In genomic region chr1:204408074-204408507, GRCh38 we compare ENCODE assay signal across 8 cellular contexts. TPM values are rescaled to one million over a fixed set of nuclear protein-coding genes. Genes with fewer than 3 reads are reported as not detected.
DNase-seq lines count a peak whose midpoint lies in the region; ATAC-seq and TF ChIP-seq lines count a peak whose summit lies in the region.

No MANE protein-coding gene starts in this region.

- H3K27me3 ChIP-seq in OCI-LY1 (ENCODE audit: insufficient read depth, low read length) (no peaks in the 10 kb centered on the region), body of pancreas (no peaks in the 10 kb centered on the region), iPS-20b (ENCODE audit: insufficient read depth, low read length) (no peaks in the 10 kb centered on the region)

- H3K27ac ChIP-seq in OCI-LY1 (ENCODE audit: low read depth, low read length, poor library complexity, severe bottlenecking) (no peak overlapping the region), body of pancreas (peak overlapping the region in 2 of 4 donors; percentile 13 to 52), iPS-20b (ENCODE audit: low read length) (no peak overlapping the region), skin epidermis (peak overlapping the region in 6 of 21 experiments; percentile 24 to 100 (median 48))

- no peak overlapping the region for H2AFZ ChIP-seq in OCI-LY1 (ENCODE audit: low read length)

- intact Hi-C loops in body of pancreas (cut with DNase I): no loop called here

- peak; percentile 21 for DNase-seq in stimulated activated CD4-positive, alpha-beta T cell treated with anti-CD3 and anti-CD28 coated beads, Interleukin-4, amount 100 ng/mL, for 24 hours
- no peak for DNase-seq in stimulated activated CD4-positive, alpha-beta T cell treated with anti-CD3 and anti-CD28 coated beads, Interleukin-1b, Interleukin-23, amount 100 ng/mL, for 48 hours
- peak; percentile 74 to 84 (median 80) for DNase-seq in body of pancreas

- H3F3A ChIP-seq in OCI-LY1 (ENCODE audit: insufficient read depth, low read length): peaks cover 1% of the 10 kb centered on the region; the same call in 1 of the 2 replicates

- 0 out of 2 replicates have a peak, but pooled peaks cover 10% of the 10 kb centered on the region for H4K20me1 ChIP-seq in OCI-LY1 (ENCODE audit: insufficient read depth, low read length)

- peak overlapping the region; percentile 91 for H3K4me3 ChIP-seq in OCI-LY1 (ENCODE audit: low read depth, low read length, poor library complexity, severe bottlenecking)
- peak overlapping the region; percentile 60 to 61 for H3K4me3 ChIP-seq in body of pancreas
- H3K4me3 ChIP-seq in iPS-20b (ENCODE audit: low read length): peak overlapping the region; percentile 92
- peak overlapping the region; percentile 68 to 91 (median 80) for H3K4me3 ChIP-seq in skin epidermis

- 0 to 2% methylated on average over 2 of the region's 2 CpGs for WGBS in body of pancreas, 2 donors

- peak overlapping the region; percentile 95 for H3K9ac ChIP-seq in OCI-LY1 (ENCODE audit: low read length)
- H3K9ac ChIP-seq in iPS-20b (ENCODE audit: low read depth, low read length): peak overlapping the region; percentile 96

- H3K4me1 ChIP-seq in OCI-LY1 (ENCODE audit: insufficient read depth, low read length, severe bottlenecking) (peaks cover 33% of the 10 kb centered on the region), body of pancreas (peaks cover 36% of the 10 kb centered on the region), iPS-20b (ENCODE audit: insufficient read depth, low read length) (peaks cover 2% of the 10 kb centered on the region; the same call in 1 of the 2 replicates)

- no peaks in the 10 kb centered on the region for H3K9me2 ChIP-seq in OCI-LY1 (ENCODE audit: low read depth, low read length)

- H3K9me3 ChIP-seq in OCI-LY1 (ENCODE audit: low read length) (no peaks in the 10 kb centered on the region), body of pancreas (no peaks in the 10 kb centered on the region), iPS-20b (ENCODE audit: insufficient read depth, low read depth, low read length) (no peaks in the 10 kb centered on the region)

- TF ChIP-seq CTCF in OCI-LY1 (IDR thresholded peaks at IDR 0.05; ENCODE audit: low read length) (no peak), body of pancreas (IDR thresholded peaks at IDR 0.05) (no peak)

- peak overlapping the region; percentile 94 for H3K4me2 ChIP-seq in OCI-LY1 (ENCODE audit: low read length)

- peaks cover 84% of the 10 kb centered on the region for H3K79me2 ChIP-seq in OCI-LY1 (ENCODE audit: insufficient read depth, low read length)

- H3K36me3 ChIP-seq in OCI-LY1 (ENCODE audit: insufficient read depth, low read length) (peaks cover 76% of the 10 kb centered on the region), body of pancreas (replicated peaks in 1 of 2; ENCODE audit: insufficient read depth in 1 of 2, low read depth in 2 of 2) (peaks cover 0 to 6% of the 10 kb centered on the region in 2 donors), iPS-20b (ENCODE audit: insufficient read depth, low read depth, low read length) (peaks cover 47% of the 10 kb centered on the region)

- TF ChIP-seq POLR2A in body of pancreas (IDR thresholded peaks at IDR 0.05): no peak

- no peak for ATAC-seq in body of pancreas
- ATAC-seq in HG02970 (IDR thresholded peaks at IDR 0.05; ENCODE audit: low FRiP score, unreplicated experiment): no peak
- no peak for ATAC-seq in HG03039 (IDR thresholded peaks at IDR 0.05; ENCODE audit: unreplicated experiment)

RNA-seq across cellular contexts. Expression of gene PPP1R15B, which starts 3.5 kb away (rescaled TPM):
- total RNA-seq in body of pancreas: 10 to 100 TPM; 32.9 to 34.3 TPM

RNA-seq across cellular contexts. Expression of gene PLEKHA6, which starts 48.4 kb away (rescaled TPM):
- total RNA-seq in body of pancreas: 10 to 100 TPM; 10.9 to 20.4 TPM
